ENCODE assay signal across 1 cellular context in the genomic region with DNA sequence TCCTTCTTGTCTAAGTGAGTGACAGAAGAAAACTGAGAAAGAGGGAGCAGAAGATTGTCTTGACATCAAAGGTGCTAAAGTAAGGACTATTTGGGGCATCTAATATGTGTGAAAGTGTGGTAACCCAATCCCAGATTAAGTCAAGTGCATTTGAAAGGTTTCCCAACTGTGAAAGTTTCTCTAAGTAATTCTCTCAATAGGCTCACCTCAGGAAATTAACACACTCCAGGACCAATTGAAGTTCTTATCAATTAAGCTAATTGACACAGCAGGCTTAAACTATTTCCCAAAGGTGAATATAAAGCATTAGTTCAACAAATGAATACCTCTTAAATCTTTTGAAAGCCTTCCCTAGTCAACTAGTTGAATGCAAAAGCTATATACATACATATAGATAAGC.
A peak's percentile ranks its signal among the peaks of the same experiment; 100 is the strongest.
TF ChIP-seq lines count a peak whose summit lies in the region.

No MANE protein-coding gene starts in this region.

TF ChIP-seq in H1, 55 proteins besides CTCF, POLR2A, EP300 and RAD21 (continued from another document):
- TF ChIP-seq, protein P1, sequence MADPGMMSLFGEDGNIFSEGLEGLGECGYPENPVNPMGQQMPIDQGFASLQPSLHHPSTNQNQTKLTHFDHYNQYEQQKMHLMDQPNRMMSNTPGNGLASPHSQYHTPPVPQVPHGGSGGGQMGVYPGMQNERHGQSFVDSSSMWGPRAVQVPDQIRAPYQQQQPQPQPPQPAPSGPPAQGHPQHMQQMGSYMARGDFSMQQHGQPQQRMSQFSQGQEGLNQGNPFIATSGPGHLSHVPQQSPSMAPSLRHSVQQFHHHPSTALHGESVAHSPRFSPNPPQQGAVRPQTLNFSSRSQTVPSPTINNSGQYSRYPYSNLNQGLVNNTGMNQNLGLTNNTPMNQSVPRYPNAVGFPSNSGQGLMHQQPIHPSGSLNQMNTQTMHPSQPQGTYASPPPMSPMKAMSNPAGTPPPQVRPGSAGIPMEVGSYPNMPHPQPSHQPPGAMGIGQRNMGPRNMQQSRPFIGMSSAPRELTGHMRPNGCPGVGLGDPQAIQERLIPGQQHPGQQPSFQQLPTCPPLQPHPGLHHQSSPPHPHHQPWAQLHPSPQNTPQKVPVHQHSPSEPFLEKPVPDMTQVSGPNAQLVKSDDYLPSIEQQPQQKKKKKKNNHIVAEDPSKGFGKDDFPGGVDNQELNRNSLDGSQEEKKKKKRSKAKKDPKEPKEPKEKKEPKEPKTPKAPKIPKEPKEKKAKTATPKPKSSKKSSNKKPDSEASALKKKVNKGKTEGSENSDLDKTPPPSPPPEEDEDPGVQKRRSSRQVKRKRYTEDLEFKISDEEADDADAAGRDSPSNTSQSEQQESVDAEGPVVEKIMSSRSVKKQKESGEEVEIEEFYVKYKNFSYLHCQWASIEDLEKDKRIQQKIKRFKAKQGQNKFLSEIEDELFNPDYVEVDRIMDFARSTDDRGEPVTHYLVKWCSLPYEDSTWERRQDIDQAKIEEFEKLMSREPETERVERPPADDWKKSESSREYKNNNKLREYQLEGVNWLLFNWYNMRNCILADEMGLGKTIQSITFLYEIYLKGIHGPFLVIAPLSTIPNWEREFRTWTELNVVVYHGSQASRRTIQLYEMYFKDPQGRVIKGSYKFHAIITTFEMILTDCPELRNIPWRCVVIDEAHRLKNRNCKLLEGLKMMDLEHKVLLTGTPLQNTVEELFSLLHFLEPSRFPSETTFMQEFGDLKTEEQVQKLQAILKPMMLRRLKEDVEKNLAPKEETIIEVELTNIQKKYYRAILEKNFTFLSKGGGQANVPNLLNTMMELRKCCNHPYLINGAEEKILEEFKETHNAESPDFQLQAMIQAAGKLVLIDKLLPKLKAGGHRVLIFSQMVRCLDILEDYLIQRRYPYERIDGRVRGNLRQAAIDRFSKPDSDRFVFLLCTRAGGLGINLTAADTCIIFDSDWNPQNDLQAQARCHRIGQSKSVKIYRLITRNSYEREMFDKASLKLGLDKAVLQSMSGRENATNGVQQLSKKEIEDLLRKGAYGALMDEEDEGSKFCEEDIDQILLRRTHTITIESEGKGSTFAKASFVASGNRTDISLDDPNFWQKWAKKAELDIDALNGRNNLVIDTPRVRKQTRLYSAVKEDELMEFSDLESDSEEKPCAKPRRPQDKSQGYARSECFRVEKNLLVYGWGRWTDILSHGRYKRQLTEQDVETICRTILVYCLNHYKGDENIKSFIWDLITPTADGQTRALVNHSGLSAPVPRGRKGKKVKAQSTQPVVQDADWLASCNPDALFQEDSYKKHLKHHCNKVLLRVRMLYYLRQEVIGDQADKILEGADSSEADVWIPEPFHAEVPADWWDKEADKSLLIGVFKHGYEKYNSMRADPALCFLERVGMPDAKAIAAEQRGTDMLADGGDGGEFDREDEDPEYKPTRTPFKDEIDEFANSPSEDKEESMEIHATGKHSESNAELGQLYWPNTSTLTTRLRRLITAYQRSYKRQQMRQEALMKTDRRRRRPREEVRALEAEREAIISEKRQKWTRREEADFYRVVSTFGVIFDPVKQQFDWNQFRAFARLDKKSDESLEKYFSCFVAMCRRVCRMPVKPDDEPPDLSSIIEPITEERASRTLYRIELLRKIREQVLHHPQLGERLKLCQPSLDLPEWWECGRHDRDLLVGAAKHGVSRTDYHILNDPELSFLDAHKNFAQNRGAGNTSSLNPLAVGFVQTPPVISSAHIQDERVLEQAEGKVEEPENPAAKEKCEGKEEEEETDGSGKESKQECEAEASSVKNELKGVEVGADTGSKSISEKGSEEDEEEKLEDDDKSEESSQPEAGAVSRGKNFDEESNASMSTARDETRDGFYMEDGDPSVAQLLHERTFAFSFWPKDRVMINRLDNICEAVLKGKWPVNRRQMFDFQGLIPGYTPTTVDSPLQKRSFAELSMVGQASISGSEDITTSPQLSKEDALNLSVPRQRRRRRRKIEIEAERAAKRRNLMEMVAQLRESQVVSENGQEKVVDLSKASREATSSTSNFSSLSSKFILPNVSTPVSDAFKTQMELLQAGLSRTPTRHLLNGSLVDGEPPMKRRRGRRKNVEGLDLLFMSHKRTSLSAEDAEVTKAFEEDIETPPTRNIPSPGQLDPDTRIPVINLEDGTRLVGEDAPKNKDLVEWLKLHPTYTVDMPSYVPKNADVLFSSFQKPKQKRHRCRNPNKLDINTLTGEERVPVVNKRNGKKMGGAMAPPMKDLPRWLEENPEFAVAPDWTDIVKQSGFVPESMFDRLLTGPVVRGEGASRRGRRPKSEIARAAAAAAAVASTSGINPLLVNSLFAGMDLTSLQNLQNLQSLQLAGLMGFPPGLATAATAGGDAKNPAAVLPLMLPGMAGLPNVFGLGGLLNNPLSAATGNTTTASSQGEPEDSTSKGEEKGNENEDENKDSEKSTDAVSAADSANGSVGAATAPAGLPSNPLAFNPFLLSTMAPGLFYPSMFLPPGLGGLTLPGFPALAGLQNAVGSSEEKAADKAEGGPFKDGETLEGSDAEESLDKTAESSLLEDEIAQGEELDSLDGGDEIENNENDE (IDR thresholded peaks at IDR 0.05; ENCODE audit: insufficient replicate concordance, low read length) = peak; percentile 91
- TF ChIP-seq BCL11A (IDR thresholded peaks at IDR 0.05; ENCODE audit: low read depth in 2 of 2, low read length in 2 of 2) = peak in 1 of 2 experiments; percentile 79
- peak; percentile 67 for TF ChIP-seq CEBPB (IDR thresholded peaks at IDR 0.05; ENCODE audit: low read depth, low read length)
- 0 out of 2 replicates have a peak, but pooled peaks have one; percentile 59 for TF ChIP-seq TCF12 (IDR thresholded peaks at IDR 0.05; ENCODE audit: low read depth, low read length)
- TF ChIP-seq CTBP2 (IDR thresholded peaks at IDR 0.05; ENCODE audit: borderline replicate concordance, insufficient read depth, insufficient read length, low read length) = no peak
